ENCODE assay signal across 8 cellular contexts in the genomic region with DNA sequence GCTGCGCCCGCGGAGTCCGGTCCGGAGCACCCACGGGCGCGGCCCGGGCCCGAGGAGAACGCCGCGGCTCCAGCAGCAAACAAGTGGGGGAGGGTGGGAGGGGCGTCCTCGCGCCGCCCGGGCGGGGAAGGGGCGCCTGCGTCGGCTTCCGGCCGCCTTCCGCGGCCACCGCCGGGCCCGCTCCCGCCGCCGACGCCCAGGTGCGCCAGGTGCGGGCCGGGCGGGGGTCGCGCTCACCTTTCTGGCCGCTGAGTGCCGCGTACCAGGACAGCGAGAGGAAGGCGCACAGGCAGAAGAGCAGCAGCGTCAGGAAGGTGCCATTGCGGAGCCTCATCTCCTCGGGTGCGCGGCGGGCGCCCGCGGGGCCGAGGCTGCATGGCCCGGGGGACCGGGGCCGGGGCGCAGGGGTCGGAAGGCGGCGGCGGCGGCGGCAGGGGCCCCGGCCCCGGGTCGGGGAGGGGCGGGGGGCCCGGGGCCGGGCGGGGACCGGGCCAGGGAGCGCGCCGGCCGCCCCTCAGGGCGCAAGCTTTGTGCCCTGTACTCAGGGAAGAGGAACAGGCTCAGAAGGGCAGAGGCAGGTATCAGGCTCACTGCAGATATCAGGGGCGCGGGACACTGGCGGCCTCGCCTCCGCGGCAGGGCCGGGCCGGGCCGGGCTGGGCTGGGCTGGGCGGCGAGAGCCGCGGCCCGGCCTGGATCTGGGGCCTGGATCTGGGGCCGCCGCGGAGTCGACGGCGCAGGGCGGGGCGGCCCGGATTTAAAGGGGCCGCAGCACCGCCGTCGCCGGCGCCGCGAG. TPM values are rescaled to one million over a fixed set of nuclear protein-coding genes. Genes with fewer than 3 reads are reported as not detected.
DNase-seq lines count a peak whose midpoint lies in the region; ATAC-seq and TF ChIP-seq lines count a peak whose summit lies in the region.

Gene MGAT4B, minus strand, starts transcription at position 617 of the 796 bp plus-strand sequence. Its CDS starts 283 bp downstream, at position 334.

- peaks cover 13% of the 10 kb centered on the region for H3K4me1 Mint-ChIP-seq in Caco-2 (ENCODE audit: low read depth, unreplicated experiment)
- H3K4me1 Mint-ChIP-seq in natural killer cell, result peaks cover 13 to 29% of the 10 kb centered on the region in 2 donors
- H3K4me1 Mint-ChIP-seq in type B pancreatic cell (ENCODE audit: unreplicated experiment), result peaks cover 22% of the 10 kb centered on the region

- H2AFZ ChIP-seq in OCI-LY3 (ENCODE audit: low read depth, low read length), result peak within 1 kb of the TSS; percentile 42; the same call in 1 of the 2 replicates

- H3K27me3 Mint-ChIP-seq in Caco-2 (ENCODE audit: insufficient read depth, unreplicated experiment) (no peaks in the 10 kb centered on the region), natural killer cell (ENCODE audit: low read depth in 2 of 2) (no peaks in the 10 kb centered on the region), type B pancreatic cell (no peaks in the 10 kb centered on the region)

- H3K9me3 Mint-ChIP-seq in Caco-2 (ENCODE audit: unreplicated experiment) (no peaks in the 10 kb centered on the region), natural killer cell (no peaks in the 10 kb centered on the region), type B pancreatic cell (no peaks in the 10 kb centered on the region)

- POLR2A ChIA-PET in Caco-2 (lab: Charles Lee), result interaction anchor here (0.5 to 1.0 kb wide), 3 partner anchors 13 to 265 kb away, joined by 4 to 19 read pairs (median 4); partner anchors contain the start of gene HNRNPH1

- H3K4me2 ChIP-seq in OCI-LY3 (ENCODE audit: low read length), result peak within 1 kb of the TSS; percentile 86

- H3K4me1 ChIP-seq in Caco-2 (peaks cover 18% of the 10 kb centered on the region), OCI-LY3 (ENCODE audit: low read length) (peaks cover 28% of the 10 kb centered on the region)

- H3K4me3 Mint-ChIP-seq in Caco-2 (ENCODE audit: unreplicated experiment) (peak within 1 kb of the TSS; percentile 72), natural killer cell (peak within 1 kb of the TSS; percentile 83), type B pancreatic cell (peak within 1 kb of the TSS; percentile 80)

- ATAC-seq in GM19397 (IDR thresholded peaks at IDR 0.05; ENCODE audit: unreplicated experiment), result peak; percentile 85
- peak; percentile 54 for ATAC-seq in HG03457 (IDR thresholded peaks at IDR 0.05; ENCODE audit: unreplicated experiment)
- ATAC-seq in natural killer cell, result peak; percentile 77 to 91 (median 81)

- intact Hi-C loops in Caco-2 (cut with micrococcal nuclease; ENCODE audit: unreplicated experiment) (loop anchor here (2.0 kb wide), 1 partner anchor 44 kb away; no protein-coding TSS in a partner anchor), natural killer cell (cut with micrococcal nuclease) (loop anchor here (2.0 kb wide), 1 partner anchor 14 kb away; the partner anchor contains the start of gene SQSTM1)

- no peak for TF ChIP-seq CTCF in Caco-2 (IDR thresholded peaks at IDR 0.05; ENCODE audit: insufficient read depth in 1 of 2, low read depth in 1 of 2, low read length in 1 of 2, severe bottlenecking in 1 of 2, unreplicated experiment in 1 of 2)
- TF ChIP-seq CTCF in OCI-LY3 (IDR thresholded peaks at IDR 0.05; ENCODE audit: low read depth, low read length), result no peak
- TF ChIP-seq CTCF in fibroblast of villous mesenchyme (IDR thresholded peaks at IDR 0.05; ENCODE audit: insufficient read depth, low read depth, low read length), result no peak
- TF ChIP-seq CTCF in natural killer cell (IDR thresholded peaks at IDR 0.05), result no peak
- no peak for TF ChIP-seq CTCF in type B pancreatic cell (conservative IDR thresholded peaks at IDR 0.05)

- H3K27ac ChIP-seq in OCI-LY3 (ENCODE audit: low read length), result peak within 1 kb of the TSS; percentile 78

- H3K9me3 ChIP-seq in Caco-2 (no peaks in the 10 kb centered on the region), OCI-LY3 (ENCODE audit: insufficient read depth, low read length) (no peaks in the 10 kb centered on the region)

- BruUV-seq in Caco-2 (replicated peaks; lab: Mats Ljungman, UMichigan), result no TSS peak

- H3K27ac Mint-ChIP-seq in Caco-2 (ENCODE audit: unreplicated experiment), result peak within 1 kb of the TSS; percentile 84
- H3K27ac Mint-ChIP-seq in natural killer cell, result peak within 1 kb of the TSS in 1 of 2 donors; percentile 82
- peak within 1 kb of the TSS; percentile 36 for H3K27ac Mint-ChIP-seq in type B pancreatic cell

- H3K36me3 ChIP-seq in Caco-2 (ENCODE audit: control insufficient read depth, insufficient read depth, low read length) (peaks cover 3% of the 10 kb centered on the region), OCI-LY3 (replicated peaks; ENCODE audit: low read depth, low read length) (peaks cover 3% of the 10 kb centered on the region)

- CTCF ChIA-PET in Caco-2 (lab: Charles Lee), result interaction anchor here (1.1 kb wide), 1 partner anchor 51 kb away, joined by 3 read pairs; no protein-coding TSS in a partner anchor

- H3K79me2 ChIP-seq in OCI-LY3 (ENCODE audit: low read length), result peaks cover 46% of the 10 kb centered on the region

- peaks cover 61% of the 10 kb centered on the region for H3K36me3 Mint-ChIP-seq in Caco-2 (ENCODE audit: insufficient read depth, unreplicated experiment)
- H3K36me3 Mint-ChIP-seq in natural killer cell, result no peaks in the 10 kb centered on the region
- H3K36me3 Mint-ChIP-seq in type B pancreatic cell, result peaks cover 4% of the 10 kb centered on the region

- peak within 1 kb of the TSS; percentile 94 for H3K9ac ChIP-seq in OCI-LY3 (ENCODE audit: low read length)

- H4K20me1 ChIP-seq in OCI-LY3 (ENCODE audit: insufficient read depth, low read length), result peaks cover 16% of the 10 kb centered on the region

- H3K4me3 ChIP-seq in Caco-2 (ENCODE audit: low read depth, low read length), result peak within 1 kb of the TSS; percentile 97
- H3K4me3 ChIP-seq in OCI-LY3 (ENCODE audit: low read length), result peak within 1 kb of the TSS; percentile 97
- peak within 1 kb of the TSS; percentile 78 for H3K4me3 ChIP-seq in fibroblast of villous mesenchyme (ENCODE audit: low read depth, low read length)

- DNase-seq in Caco-2 (peak; percentile 71 to 86), activated gamma-delta T cell (lab: John Stamatoyannopoulos, UW) (peak; percentile 54), fibroblast of villous mesenchyme (ENCODE audit: low read depth) (peak; percentile 76), natural killer cell (peak; percentile 70), type B pancreatic cell (ENCODE audit: extremely low spot score, unreplicated experiment) (no peak)

- H3K27me3 ChIP-seq in Caco-2 (replicated peaks; ENCODE audit: control insufficient read depth, insufficient read depth, low read length) (no peaks in the 10 kb centered on the region), OCI-LY3 (ENCODE audit: low read depth, low read length) (no peaks in the 10 kb centered on the region)

RNA-seq across cellular contexts. Expression of gene MGAT4B, which starts in this region (rescaled TPM):
- total RNA-seq in Caco-2 (2022) (215 and 217 TPM in 2 replicates), fibroblast of villous mesenchyme (83.8 and 102 TPM in 2 replicates), natural killer cell (100 to 1,000 TPM; 143 to 159 (median 144) TPM), type B pancreatic cell (ENCODE audit: low replicate concordance) (169 and 211 TPM in 2 replicates)
